ENCODE assay signal across 20 cellular contexts in the genomic region with DNA sequence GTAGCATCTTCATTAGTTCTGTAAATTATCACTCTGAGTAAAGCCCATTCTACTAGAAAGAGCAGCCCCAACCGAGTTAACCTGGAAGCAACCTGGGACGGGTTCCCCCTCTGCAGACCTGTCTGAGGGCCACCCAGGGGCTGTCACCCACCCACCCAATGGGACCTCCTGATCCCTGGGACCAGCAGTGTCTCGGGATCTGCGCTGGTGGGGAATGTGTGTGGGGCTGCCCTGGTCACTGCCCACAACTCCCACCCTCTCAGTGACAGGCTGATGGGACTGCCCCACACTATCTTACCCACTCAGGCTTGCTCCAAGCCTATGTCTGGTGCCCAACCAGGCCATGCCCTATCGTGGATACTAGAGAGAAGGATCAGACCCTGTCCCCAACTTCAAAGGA.
DNase-seq lines count a peak whose midpoint lies in the region; ATAC-seq and TF ChIP-seq lines count a peak whose summit lies in the region.
"Had no signal": no experiment of that assay in that cellular context is flagged by ENCODE, and none has a peak within 500 bp of the region (broad histone marks: within the 10 kb centered on the region; RNA-seq: fewer than 3 reads in every experiment).

No MANE protein-coding gene starts in this region.

- no peaks in the 10 kb centered on the region for H3K36me3 Mint-ChIP-seq in natural killer cell treated with Interleukin-12 subunit alpha and Interleukin-12 subunit beta and Interleukin-15 and Interleukin-18, amount 100 ng/mL, for 72 hours
- H3K36me3 Mint-ChIP-seq in natural killer cell = no peaks in the 10 kb centered on the region
- H3K36me3 Mint-ChIP-seq in chondrocyte (ENCODE audit: low read depth) = no peaks in the 10 kb centered on the region
- H3K36me3 Mint-ChIP-seq in neural progenitor cell = no peaks in the 10 kb centered on the region
- H3K36me3 Mint-ChIP-seq: CD8-positive, alpha-beta T cell had no signal

- H4K20me1 ChIP-seq in neural progenitor cell (ENCODE audit: low read depth) = no peaks in the 10 kb centered on the region
- H4K20me1 ChIP-seq: BLaER1 treated with 17β-estradiol and CSF1 and Interleukin-3, amounts not matched to agents 10 nM and 100 nM had no signal

- H3K4me3 ChIP-seq in neural progenitor cell = no peak overlapping the region
- H3K4me3 ChIP-seq: A549; BLaER1 treated with 17β-estradiol and CSF1 and Interleukin-3, amounts not matched to agents 10 nM and 100 nM had no signal

- intact Hi-C loops in natural killer cell (cut with micrococcal nuclease) (no loop called here), posterior vena cava (cut with DNase I) (no loop called here), left cardiac atrium (cut with DNase I) (no loop called here)

- no peaks in the 10 kb centered on the region for H3K79me2 ChIP-seq in neural progenitor cell (ENCODE audit: low read depth)

- no peaks in the 10 kb centered on the region for H3K27me3 ChIP-seq in neural progenitor cell
- H3K27me3 ChIP-seq: BLaER1 treated with 17β-estradiol and CSF1 and Interleukin-3, amounts not matched to agents 10 nM and 100 nM had no signal

- no peak overlapping the region for H2AFZ ChIP-seq in neural progenitor cell (replicated peaks)

- no peak overlapping the region for H3K4me2 ChIP-seq in neural progenitor cell
- H3K4me2 ChIP-seq: A549; BLaER1 treated with 17β-estradiol and CSF1 and Interleukin-3, amounts not matched to agents 10 nM and 100 nM had no signal

- ATAC-seq in natural killer cell treated with Interleukin-12 subunit alpha and Interleukin-12 subunit beta and Interleukin-15 and Interleukin-18, amount 100 ng/mL, for 72 hours = peak in 1 of 2 donors; percentile 8
- ATAC-seq in natural killer cell (no peak), left cardiac atrium (no peak)
- ATAC-seq: A549; CD8-positive, alpha-beta T cell had no signal

- H3K4me1 Mint-ChIP-seq in natural killer cell treated with Interleukin-12 subunit alpha and Interleukin-12 subunit beta and Interleukin-15 and Interleukin-18, amount 100 ng/mL, for 72 hours (ENCODE audit: low read depth in 2 of 2) = no peaks in the 10 kb centered on the region
- H3K4me1 Mint-ChIP-seq in natural killer cell (no peaks in the 10 kb centered on the region), chondrocyte (ENCODE audit: low read depth) (no peaks in the 10 kb centered on the region), neural progenitor cell (peaks cover 26% of the 10 kb centered on the region)
- H3K4me1 Mint-ChIP-seq: B cell had no signal

- no peaks in the 10 kb centered on the region for H3K9me3 Mint-ChIP-seq in natural killer cell treated with Interleukin-12 subunit alpha and Interleukin-12 subunit beta and Interleukin-15 and Interleukin-18, amount 100 ng/mL, for 72 hours
- no peaks in the 10 kb centered on the region for H3K9me3 Mint-ChIP-seq in natural killer cell
- no peaks in the 10 kb centered on the region for H3K9me3 Mint-ChIP-seq in chondrocyte (ENCODE audit: low read depth)
- H3K9me3 Mint-ChIP-seq in neural progenitor cell = no peaks in the 10 kb centered on the region
- H3K9me3 Mint-ChIP-seq: CD4-positive, alpha-beta T cell; CD8-positive, alpha-beta T cell had no signal

- no peak overlapping the region for H3K27ac Mint-ChIP-seq in natural killer cell treated with Interleukin-12 subunit alpha and Interleukin-12 subunit beta and Interleukin-15 and Interleukin-18, amount 100 ng/mL, for 72 hours
- H3K27ac Mint-ChIP-seq in natural killer cell (no peak overlapping the region), chondrocyte (ENCODE audit: unreplicated experiment) (no peak overlapping the region), neural progenitor cell (peak overlapping the region; percentile 51)
- H3K27ac Mint-ChIP-seq: B cell; CD4-positive, alpha-beta T cell; CD8-positive, alpha-beta T cell had no signal

- H3K27me3 Mint-ChIP-seq in natural killer cell treated with Interleukin-12 subunit alpha and Interleukin-12 subunit beta and Interleukin-15 and Interleukin-18, amount 100 ng/mL, for 72 hours = peaks cover 0 to under 1% of the 10 kb centered on the region in 2 donors
- peaks cover 0 to 14% of the 10 kb centered on the region in 2 donors for H3K27me3 Mint-ChIP-seq in natural killer cell (ENCODE audit: low read depth in 2 of 2)
- peaks cover 8% of the 10 kb centered on the region for H3K27me3 Mint-ChIP-seq in chondrocyte (ENCODE audit: low read depth)
- no peaks in the 10 kb centered on the region for H3K27me3 Mint-ChIP-seq in neural progenitor cell (ENCODE audit: insufficient read depth, low read depth)

- no peak overlapping the region for H3K9ac ChIP-seq in neural progenitor cell
- H3K9ac ChIP-seq: BLaER1 treated with 17β-estradiol and CSF1 and Interleukin-3, amounts not matched to agents 10 nM and 100 nM had no signal

- H3K4me1 ChIP-seq in neural progenitor cell = peaks cover 7% of the 10 kb centered on the region
- H3K4me1 ChIP-seq: A549, Caco-2 had no signal

- no peak overlapping the region for H3K4me3 Mint-ChIP-seq in natural killer cell treated with Interleukin-12 subunit alpha and Interleukin-12 subunit beta and Interleukin-15 and Interleukin-18, amount 100 ng/mL, for 72 hours
- H3K4me3 Mint-ChIP-seq in natural killer cell (no peak overlapping the region), chondrocyte (ENCODE audit: unreplicated experiment) (no peak overlapping the region), neural progenitor cell (no peak overlapping the region)
- H3K4me3 Mint-ChIP-seq: B cell; CD4-positive, alpha-beta T cell; CD8-positive, alpha-beta T cell had no signal

- no peaks in the 10 kb centered on the region for H3K9me3 ChIP-seq in neural progenitor cell (ENCODE audit: low read depth)
- H3K9me3 ChIP-seq: A549; BLaER1 treated with 17β-estradiol and CSF1 and Interleukin-3, amounts not matched to agents 10 nM and 100 nM; Caco-2 had no signal

- no peak for TF ChIP-seq CTCF in natural killer cell (IDR thresholded peaks at IDR 0.05)
- TF ChIP-seq CTCF in chondrocyte (IDR thresholded peaks at IDR 0.05) = no peak
- no peak for TF ChIP-seq CTCF in neural progenitor cell (IDR thresholded peaks at IDR 0.05)

- H3K36me3 ChIP-seq in neural progenitor cell = no peaks in the 10 kb centered on the region
- H3K36me3 ChIP-seq: BLaER1 treated with 17β-estradiol and CSF1 and Interleukin-3, amounts not matched to agents 10 nM and 100 nM had no signal

- no peaks in the 10 kb centered on the region for H3F3A ChIP-seq in neural progenitor cell (ENCODE audit: low read depth)

- TF ChIP-seq POLR2A in erythroblast (IDR thresholded peaks at IDR 0.05; ENCODE audit: low read length) = no peak

- H3K27ac ChIP-seq in neural progenitor cell = no peak overlapping the region
- H3K27ac ChIP-seq: 22Rv1; A549; BLaER1 treated with 17β-estradiol and CSF1 and Interleukin-3, amounts not matched to agents 10 nM and 100 nM; C4-2B had no signal

- DNase-seq in natural killer cell treated with Interleukin-12 subunit alpha and Interleukin-12 subunit beta and Interleukin-15 and Interleukin-18, amount 100 ng/mL, for 72 hours (ENCODE audit: low spot score) = peak; percentile 20
- DNase-seq in natural killer cell = no peak
- DNase-seq in chondrocyte (ENCODE audit: low spot score) = peak; percentile 65
- DNase-seq in neural progenitor cell (ENCODE audit: low spot score) = no peak
- peak; percentile 66 for DNase-seq in posterior vena cava (ENCODE audit: low spot score)
- DNase-seq in left cardiac atrium = no peak
- DNase-seq in stimulated activated CD4-positive, alpha-beta T cell treated with anti-CD3 and anti-CD28 coated beads, Interleukin-2, amount 100 ng/mL, for 24 hours = no peak
- no peak for DNase-seq in erythroblast (lab: John Stamatoyannopoulos, UW)
- DNase-seq: AML-193; Caco-2; Calu3; CD4-positive, alpha-beta T cell; CD8-positive, alpha-beta T cell; DMS79 treated with DMSO at 0.1 percent for 48 hours; GF-D8 had no signal

Comparison
In these comparisons a context has a peak if more than half of its experiments do, and no peak if none do; other contexts are left out.
1. DNase-seq: peak in natural killer cell treated with Interleukin-12 subunit alpha and Interleukin-12 subunit beta and Interleukin-15 and Interleukin-18, amount 100 ng/mL, for 72 hours (single experiment), chondrocyte (single experiment) and posterior vena cava (single experiment); none in natural killer cell (single experiment), neural progenitor cell (single experiment), left cardiac atrium (single experiment), stimulated activated CD4-positive, alpha-beta T cell treated with anti-CD3 and anti-CD28 coated beads, Interleukin-2, amount 100 ng/mL, for 24 hours (0 of 2) and erythroblast (0 of 2).